Comparison of ENCODE assay signal across 1 cellular context in genomic region chr1:179029293-179029692, GRCh38.
TF ChIP-seq lines count a peak whose summit lies in the region.

No MANE protein-coding gene starts in this region.

TF ChIP-seq in K562, 482 proteins besides CTCF, POLR2A, EP300 and RAD21 (continued from another document and continues in another):
- TF ChIP-seq ZNF639 (CRISPR knock-in tag; conservative IDR thresholded peaks at IDR 0.05 in 1 of 2, IDR thresholded peaks at IDR 0.05 in 1 of 2) (0 out of 4 replicates have a peak, but pooled peaks of 1 of the 2 experiments have one; percentile 47), IRF9 (tag; IDR thresholded peaks at IDR 0.05) (no peak), PBX2 (CRISPR knock-in tag; IDR thresholded peaks at IDR 0.05; ENCODE audit: low read depth) (no peak), PBX2 (tag; conservative IDR thresholded peaks at IDR 0.05; ENCODE audit: low read depth) (peak; percentile 94), FOXA1 (IDR thresholded peaks at IDR 0.05; ENCODE audit: borderline replicate concordance) (no peak), ID3 (CRISPR knock-in tag; IDR thresholded peaks at IDR 0.05) (no peak), ID3 (tag; IDR thresholded peaks at IDR 0.05) (0 out of 2 replicates have a peak, but pooled peaks have one; percentile 40), STAT5A (IDR thresholded peaks at IDR 0.05; ENCODE audit: borderline replicate concordance, low read length) (no peak; the same call in none of the 2 replicates), MEIS2 (IDR thresholded peaks at IDR 0.05; ENCODE audit: partially characterized antibody) (peak; percentile 97), ZNF217 (CRISPR knock-in tag; IDR thresholded peaks at IDR 0.05) (no peak), BHLHE40 (IDR thresholded peaks at IDR 0.05; ENCODE audit: low read length) (peak; percentile 32; the same call in 1 of the 2 replicates), MEF2D (tag; conservative IDR thresholded peaks at IDR 0.05; ENCODE audit: low read depth) (0 out of 2 replicates have a peak, but pooled peaks have one; percentile 24), CHD2 (IDR thresholded peaks at IDR 0.05; ENCODE audit: low read depth, low read length) (no peak), SP1 (CRISPR knock-in tag; IDR thresholded peaks at IDR 0.05) (peak; percentile 50; the same call in 1 of the 2 replicates), NRF1 (conservative IDR thresholded peaks at IDR 0.05 in 1 of 2, IDR thresholded peaks at IDR 0.05 in 1 of 2) (peak in 1 of 2 experiments; percentile 19; a peak in 1 of 4 replicates), ZNF316 (IDR thresholded peaks at IDR 0.05) (0 out of 2 replicates have a peak, but pooled peaks have one; percentile 17), MTA2 (IDR thresholded peaks at IDR 0.05; ENCODE audit: low read depth) (peak; percentile 55; the same call in 1 of the 2 replicates), TEAD4 (IDR thresholded peaks at IDR 0.05; ENCODE audit: low read length) (peak; percentile 76), TEAD4 (CRISPR knock-in tag; IDR thresholded peaks at IDR 0.05; ENCODE audit: borderline replicate concordance) (no peak), GATAD2B (IDR thresholded peaks at IDR 0.05; ENCODE audit: borderline replicate concordance) (0 out of 2 replicates have a peak, but pooled peaks have one; percentile 59), ZNF274 (IDR thresholded peaks at IDR 0.05; ENCODE audit: borderline replicate concordance, low read depth, low read length) (no peak), UBTF (IDR thresholded peaks at IDR 0.05; ENCODE audit: borderline replicate concordance in 1 of 2, low read depth in 2 of 2, low read length in 2 of 2) (0 out of 4 replicates have a peak, but pooled peaks of 1 of the 2 experiments have one; percentile 19), ZBTB12 (CRISPR knock-in tag; IDR thresholded peaks at IDR 0.05) (no peak), TRIM24 (IDR thresholded peaks at IDR 0.05) (no peak; a peak in 1 of 4 replicates), GABPB2 (CRISPR knock-in tag; conservative IDR thresholded peaks at IDR 0.05) (no peak), MNT (conservative IDR thresholded peaks at IDR 0.05) (peak in 1 of 2 experiments; percentile 44; a peak in 1 of 4 replicates), DPF2 (IDR thresholded peaks at IDR 0.05) (peak; percentile 87), ZNF24 (IDR thresholded peaks at IDR 0.05) (peak; percentile 82; the same call in 1 of the 2 replicates), HDAC2 (IDR thresholded peaks at IDR 0.05) (peak; percentile 73; the same call in 1 of the 2 replicates), CTBP1 (IDR thresholded peaks at IDR 0.05; ENCODE audit: borderline replicate concordance) (peak; percentile 97), ZBTB40 (IDR thresholded peaks at IDR 0.05) (0 out of 2 replicates have a peak, but pooled peaks have one; percentile 19), ZBTB40 (CRISPR knock-in tag; IDR thresholded peaks at IDR 0.05) (no peak), LCOR (CRISPR knock-in tag; IDR thresholded peaks at IDR 0.05) (no peak), BRD9 (IDR thresholded peaks at IDR 0.05; ENCODE audit: low read depth, partially characterized antibody) (peak; percentile 44)
